ENCODE assay signal across 1 cellular context in genomic region chr14:75648066-75648838, GRCh38.
TF ChIP-seq lines count a peak whose summit lies in the region.

No MANE protein-coding gene starts in this region.

TF ChIP-seq in HepG2, 621 proteins besides CTCF, POLR2A, EP300 and RAD21 (continued from another document and continues in another):
- TF ChIP-seq AFF4 (CRISPR knock-in tag; IDR thresholded peaks at IDR 0.05) (no peak; the same call in 1 of the 2 replicates), TRAFD1 (CRISPR knock-in tag; IDR thresholded peaks at IDR 0.05; ENCODE audit: borderline replicate concordance) (no peak), ZC3H13 (CRISPR knock-in tag; IDR thresholded peaks at IDR 0.05) (peak; percentile 71), ZNF576 (CRISPR knock-in tag; IDR thresholded peaks at IDR 0.05) (no peak), ETS1 (CRISPR knock-in tag; IDR thresholded peaks at IDR 0.05) (no peak), YEATS4 (CRISPR knock-in tag; IDR thresholded peaks at IDR 0.05; ENCODE audit: borderline replicate concordance) (peak; percentile 85), ZMYM3 (CRISPR knock-in tag; IDR thresholded peaks at IDR 0.05) (peak; percentile 86), AHR (CRISPR knock-in tag; IDR thresholded peaks at IDR 0.05) (0 out of 2 replicates have a peak, but pooled peaks have one; percentile 39), SRSF9 (IDR thresholded peaks at IDR 0.05; ENCODE audit: borderline replicate concordance, insufficient read depth, low read depth, low read length, poor library complexity, severe bottlenecking) (no peak), ZNF430 (CRISPR knock-in tag; IDR thresholded peaks at IDR 0.05) (0 out of 2 replicates have a peak, but pooled peaks have one; percentile 79), POLR2AphosphoS2 (IDR thresholded peaks at IDR 0.05; ENCODE audit: low read depth, low read length) (no peak), HMGXB4 (CRISPR knock-in tag; IDR thresholded peaks at IDR 0.05; ENCODE audit: borderline replicate concordance in 1 of 2, low read depth in 1 of 2) (peak in 1 of 2 experiments; percentile 75; a peak in 1 of 4 replicates), PRDM4 (CRISPR knock-in tag; IDR thresholded peaks at IDR 0.05; ENCODE audit: borderline replicate concordance) (no peak), CERS6 (CRISPR knock-in tag; IDR thresholded peaks at IDR 0.05) (no peak), RBFOX2 (IDR thresholded peaks at IDR 0.05; ENCODE audit: low read depth, low read length) (no peak), ZNF746 (CRISPR knock-in tag; IDR thresholded peaks at IDR 0.05) (peak; percentile 93), ZBTB37 (CRISPR knock-in tag; IDR thresholded peaks at IDR 0.05) (peak; percentile 90), ZNF280B (CRISPR knock-in tag; IDR thresholded peaks at IDR 0.05; ENCODE audit: borderline replicate concordance) (peak; percentile 27; the same call in 1 of the 2 replicates), ZNF253 (CRISPR knock-in tag; IDR thresholded peaks at IDR 0.05; ENCODE audit: borderline replicate concordance) (no peak), DR1 (CRISPR knock-in tag; IDR thresholded peaks at IDR 0.05) (no peak), PHF21A (CRISPR knock-in tag; IDR thresholded peaks at IDR 0.05) (peak; percentile 94), ZNF850 (CRISPR knock-in tag; conservative IDR thresholded peaks at IDR 0.05) (no peak), ZZZ3 (CRISPR knock-in tag; IDR thresholded peaks at IDR 0.05; ENCODE audit: borderline replicate concordance) (no peak), CREB1 (IDR thresholded peaks at IDR 0.05) (peak; percentile 69), CREB1 (CRISPR knock-in tag; IDR thresholded peaks at IDR 0.05) (peak; percentile 76), CSRNP2 (CRISPR knock-in tag; conservative IDR thresholded peaks at IDR 0.05; ENCODE audit: low read depth) (no peak), TFDP1 (CRISPR knock-in tag; IDR thresholded peaks at IDR 0.05; ENCODE audit: borderline replicate concordance) (peak; percentile 67; the same call in 1 of the 2 replicates), ZNF512 (CRISPR knock-in tag; IDR thresholded peaks at IDR 0.05) (no peak), SUZ12 (IDR thresholded peaks at IDR 0.05; ENCODE audit: low read depth, low read length) (no peak), TERF1 (CRISPR knock-in tag; IDR thresholded peaks at IDR 0.05) (no peak), CHCHD3 (CRISPR knock-in tag; IDR thresholded peaks at IDR 0.05) (no peak), SRY (CRISPR knock-in tag; IDR thresholded peaks at IDR 0.05) (peak; percentile 35; the same call in 1 of the 2 replicates), ZNF30 (CRISPR knock-in tag; IDR thresholded peaks at IDR 0.05) (no peak), ZSCAN30 (CRISPR knock-in tag; IDR thresholded peaks at IDR 0.05) (peak; percentile 73), ZNF788 (CRISPR knock-in tag; IDR thresholded peaks at IDR 0.05; ENCODE audit: borderline replicate concordance) (peak; percentile 92; the same call in 1 of the 2 replicates)
